In the genomic region with DNA sequence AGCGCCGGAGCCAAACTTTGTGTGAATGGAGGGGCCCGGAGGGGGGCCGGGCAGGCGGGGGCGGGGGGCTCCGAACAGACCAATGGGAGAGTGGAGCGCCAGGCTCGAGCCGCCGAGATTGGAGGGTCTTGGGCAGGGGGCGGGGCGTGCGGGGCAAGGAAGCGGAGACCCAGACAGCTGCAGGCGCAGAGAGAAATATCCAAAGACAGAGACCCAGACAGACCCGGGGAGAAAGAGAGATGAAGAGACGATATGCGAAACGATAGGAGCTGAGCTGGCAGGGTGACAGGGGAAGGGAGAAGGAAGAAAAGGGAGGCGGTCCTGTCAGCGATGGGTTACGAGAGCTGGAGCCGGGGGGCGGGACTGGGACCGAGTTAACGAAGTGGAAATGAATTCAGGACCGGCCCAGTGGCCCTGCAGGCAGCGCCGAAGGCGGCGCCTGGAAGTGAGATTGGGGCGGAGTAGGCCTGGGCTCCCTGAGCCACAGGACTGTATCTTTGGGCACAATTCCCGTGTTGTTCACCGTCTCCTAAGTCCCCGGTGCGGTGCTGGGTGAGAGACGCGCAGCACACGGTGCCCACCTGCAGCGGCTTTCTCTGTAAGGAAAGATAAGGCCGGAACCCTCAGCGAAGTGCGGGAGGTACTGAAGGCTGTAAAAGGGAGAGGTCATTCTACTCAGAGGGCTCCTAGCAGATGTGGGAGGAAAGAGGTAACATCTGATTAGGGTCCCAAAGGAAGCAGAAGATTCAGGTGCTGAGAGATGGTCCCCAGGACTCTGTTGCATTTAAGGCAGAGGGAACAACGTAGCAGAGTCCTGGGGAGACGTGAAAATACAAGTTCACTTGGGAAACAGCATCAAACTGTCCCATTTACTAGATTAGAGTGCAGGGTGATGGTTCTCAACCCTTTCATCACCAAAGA, we compare ENCODE assay signal across 8 cellular contexts.
DNase-seq lines count a peak whose midpoint lies in the region; ATAC-seq lines count a peak whose summit lies in the region.

No MANE protein-coding gene starts in this region.

- peak; percentile 91 for ATAC-seq in effector memory CD8-positive, alpha-beta T cell (replicated peaks)
- no peak for ATAC-seq in GM19324 (IDR thresholded peaks at IDR 0.05; ENCODE audit: low FRiP score, unreplicated experiment)

- H3K27ac Mint-ChIP-seq in effector memory CD8-positive, alpha-beta T cell: peak overlapping the region in 1 of 2 donors; percentile 19

- DNase-seq in SIG-M5 treated with dmso at 0.1 percent for 504 hours (lab: John Stamatoyannopoulos, UW; ENCODE audit: unreplicated experiment) (peak; percentile 65), SIG-M5 (lab: John Stamatoyannopoulos, UW) (no peak), NCI-H345 (lab: John Stamatoyannopoulos, UW) (peak; percentile 72), medulla oblongata (ENCODE audit: extremely low spot score) (peak; percentile 95)
- peak; percentile 52 for DNase-seq in activated CD8-positive, alpha-beta memory T cell treated with anti-CD3 and anti-CD28 coated beads for 4 hours (ENCODE audit: low read depth in 2 of 2)
- DNase-seq in effector memory CD8-positive, alpha-beta T cell: peak; percentile 34 to 56 (median 38)
- DNase-seq in stimulated activated CD4-positive, alpha-beta T cell treated with anti-CD3 and anti-CD28 coated beads, TNF-alpha, amount 100 ng/mL, for 4 hours (ENCODE audit: low read depth in 3 of 3): peak; percentile 28 to 53 (median 47)

- H3K4me3 Mint-ChIP-seq in effector memory CD8-positive, alpha-beta T cell: peak overlapping the region; percentile 84 to 86

- peaks cover 10 to 11% of the 10 kb centered on the region in 2 donors for H3K4me1 Mint-ChIP-seq in effector memory CD8-positive, alpha-beta T cell (ENCODE audit: low read depth in 2 of 2)

- H3K9me3 Mint-ChIP-seq in effector memory CD8-positive, alpha-beta T cell: no peaks in the 10 kb centered on the region

- peaks cover 4% of the 10 kb centered on the region for H3K36me3 Mint-ChIP-seq in effector memory CD8-positive, alpha-beta T cell (ENCODE audit: insufficient read depth)

- H3K27me3 Mint-ChIP-seq in effector memory CD8-positive, alpha-beta T cell: peaks cover 61 to 95% of the 10 kb centered on the region in 2 donors
